Comparison of ENCODE assay signal across 18 cellular contexts in genomic region chr11:35259529-35259928, GRCh38.
"Had no signal": no experiment of that assay in that cellular context is flagged by ENCODE, and none has a peak within 500 bp of the region (broad histone marks: within the 10 kb centered on the region; RNA-seq: fewer than 3 reads in every experiment).

No MANE protein-coding gene starts in this region.

- H3K27me3 ChIP-seq: MG63 had no signal

- FAIRE-seq: HepG2, K562 had no signal

- DNase-seq: MG63, NCI-H1092 treated with DMSO at 0.1 percent for 48 hours, NCI-H1436, NCI-H187, NCI-H2029, NCI-H2171 treated with DMSO at 0.1 percent for 48 hours, NCI-H345, NCI-H446 treated with DMSO at 0.1 percent for 48 hours, NCI-H524, NCI-H69, NCI-H774, SHP77, T-helper 1 cell had no signal

- ATAC-seq: HepG2, K562, Panc1 had no signal

- H3K36me3 ChIP-seq: MG63 had no signal

- H3K27ac ChIP-seq: KMS-11, RWPE1 had no signal

- H3K4me2 ChIP-seq: KMS-11 had no signal

- H3K4me3 ChIP-seq: K562, MG63 had no signal

- H3K9ac ChIP-seq: KMS-11 had no signal
